ENCODE assay signal across 1 cellular context in the genomic region with DNA sequence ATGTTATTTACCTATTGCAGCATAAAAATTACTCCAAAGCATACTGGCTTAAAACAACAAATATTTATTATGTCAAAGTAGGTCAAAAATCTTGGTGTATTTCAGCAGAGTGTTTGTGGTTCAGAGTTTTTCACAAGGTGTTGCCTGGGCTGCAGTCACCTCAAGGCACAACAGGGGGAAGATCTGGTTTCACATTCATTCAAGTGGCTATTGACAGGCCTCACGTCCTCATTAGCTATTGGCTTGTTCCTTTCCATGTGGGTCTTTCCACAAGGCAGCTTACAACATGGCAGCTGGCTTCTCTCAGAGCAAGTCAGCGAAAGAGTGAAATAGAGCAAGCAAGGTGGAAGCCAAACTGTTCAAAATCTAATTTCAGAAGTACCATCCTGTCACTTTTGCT.
TF ChIP-seq lines count a peak whose summit lies in the region.

No MANE protein-coding gene starts in this region.

TF ChIP-seq in GM12878, 131 proteins besides CTCF, POLR2A, EP300 and RAD21 (continued from another document):
- no peak for TF ChIP-seq STAT1 (conservative IDR thresholded peaks at IDR 0.05)
